ENCODE assay signal across 8 cellular contexts in the genomic region with DNA sequence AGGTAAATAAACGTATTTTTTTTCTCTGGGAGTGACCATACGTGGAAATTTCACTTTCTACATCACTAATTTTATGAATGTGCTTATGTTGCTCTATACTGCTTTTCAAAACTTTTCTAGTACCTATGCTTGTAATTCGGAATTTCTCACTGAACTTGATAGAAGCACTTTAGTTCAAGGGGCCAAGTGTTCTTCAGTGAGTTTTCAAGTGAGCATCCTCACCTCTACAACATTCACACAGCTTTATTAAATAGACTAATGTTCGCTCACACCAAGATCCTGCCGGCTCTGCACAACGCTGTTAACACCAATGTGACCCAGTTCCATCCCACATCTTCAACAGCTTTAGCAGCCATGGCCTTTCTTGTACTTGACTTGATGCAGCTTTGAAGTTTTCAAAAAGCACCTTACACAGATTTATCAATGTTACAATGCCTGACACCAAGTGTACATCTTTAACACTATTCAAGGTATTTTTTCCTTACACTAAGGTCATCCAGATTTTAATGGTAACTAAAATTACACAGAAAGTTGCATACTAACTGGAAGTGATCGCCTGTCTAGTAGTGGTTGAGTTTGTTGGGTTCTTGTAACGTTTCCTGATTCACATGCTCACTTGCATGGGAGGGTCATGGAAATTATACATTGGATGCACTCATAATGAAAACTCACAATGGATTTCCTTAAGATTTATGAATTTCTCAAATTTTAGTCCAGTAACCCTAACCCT. TPM values are rescaled to one million over a fixed set of nuclear protein-coding genes. Genes with fewer than 3 reads are reported as not detected.
DNase-seq lines count a peak whose midpoint lies in the region; ATAC-seq and TF ChIP-seq lines count a peak whose summit lies in the region.

No MANE protein-coding gene starts in this region.

- TF ChIP-seq CTCF in nephron (IDR thresholded peaks at IDR 0.05; ENCODE audit: unreplicated experiment in 3 of 3), result no peak
- no peak for TF ChIP-seq CTCF in GM13976 (IDR thresholded peaks at IDR 0.05; ENCODE audit: borderline replicate concordance, control extremely low read depth, extremely low read depth, insufficient read depth, missing control alignments)

- peak overlapping the region; percentile 10 for H3K27ac ChIP-seq in CD4-positive, CD25-positive, alpha-beta regulatory T cell (ENCODE audit: insufficient read depth, low read length, poor library complexity, severe bottlenecking)

- H3K4me1 ChIP-seq in CD4-positive, CD25-positive, alpha-beta regulatory T cell (ENCODE audit: control insufficient read depth, insufficient read depth, low read length, poor library complexity, severe bottlenecking), result peaks cover 30% of the 10 kb centered on the region

- H3K4me3 ChIP-seq in CD4-positive, CD25-positive, alpha-beta regulatory T cell (ENCODE audit: low read depth, low read length), result peak overlapping the region; percentile 67

- no peaks in the 10 kb centered on the region for H3K27me3 ChIP-seq in CD4-positive, CD25-positive, alpha-beta regulatory T cell (ENCODE audit: control insufficient read depth, insufficient read depth, low read length)

- DNase-seq in CD4-positive, CD25-positive, alpha-beta regulatory T cell, result no peak
- DNase-seq in NAMALWA (ENCODE audit: low spot score), result peak; percentile 63
- no peak for DNase-seq in left lobe of liver (ENCODE audit: low spot score)
- no peak for DNase-seq in HuH-7.5 (ENCODE audit: low spot score)
- no peak for DNase-seq in GM13976 (ENCODE audit: low spot score)

- peak overlapping the region; percentile 24 to 80 (median 48) for H3K4me3 Mint-ChIP-seq in CD4-positive, CD25-positive, alpha-beta regulatory T cell
- H3K4me3 Mint-ChIP-seq in dendritic cell treated with granulocyte-macrophage colony-stimulating factor and Interleukin-4, amounts not matched to agents 40 ng/mL and 50 ng/mL, for 4 days, result peak overlapping the region; percentile 78
- peak overlapping the region; percentile 62 to 71 (median 65) for H3K4me3 Mint-ChIP-seq in nephron

- H3K4me1 Mint-ChIP-seq in CD4-positive, CD25-positive, alpha-beta regulatory T cell, result peaks cover 25 to 53% (median 45%) of the 10 kb centered on the region in 4 donors
- H3K4me1 Mint-ChIP-seq in dendritic cell treated with granulocyte-macrophage colony-stimulating factor and Interleukin-4, amounts not matched to agents 40 ng/mL and 50 ng/mL, for 4 days (ENCODE audit: low read depth), result peaks cover 46% of the 10 kb centered on the region
- peaks cover 56% of the 10 kb centered on the region for H3K4me1 Mint-ChIP-seq in nephron

- peak overlapping the region in 1 of 3 donors; percentile 12 for H3K27ac Mint-ChIP-seq in CD4-positive, CD25-positive, alpha-beta regulatory T cell
- peak overlapping the region; percentile 35 for H3K27ac Mint-ChIP-seq in dendritic cell treated with granulocyte-macrophage colony-stimulating factor and Interleukin-4, amounts not matched to agents 40 ng/mL and 50 ng/mL, for 4 days
- peak overlapping the region in 2 of 3 experiments; percentile 41 to 54 for H3K27ac Mint-ChIP-seq in nephron

- no peaks in the 10 kb centered on the region for H3K9me3 ChIP-seq in CD4-positive, CD25-positive, alpha-beta regulatory T cell (ENCODE audit: control insufficient read depth in 2 of 2, low read length in 2 of 2)

- peaks cover 23% of the 10 kb centered on the region for H3K36me3 ChIP-seq in CD4-positive, CD25-positive, alpha-beta regulatory T cell (ENCODE audit: control insufficient read depth, insufficient read depth, low read length)

- H3K36me3 Mint-ChIP-seq in CD4-positive, CD25-positive, alpha-beta regulatory T cell, result peaks cover 31% of the 10 kb centered on the region
- peaks cover 53% of the 10 kb centered on the region for H3K36me3 Mint-ChIP-seq in dendritic cell treated with granulocyte-macrophage colony-stimulating factor and Interleukin-4, amounts not matched to agents 40 ng/mL and 50 ng/mL, for 4 days (ENCODE audit: low read depth)
- peaks cover 47% of the 10 kb centered on the region for H3K36me3 Mint-ChIP-seq in nephron (ENCODE audit: low read depth)

- intact Hi-C loops in dendritic cell treated with granulocyte-macrophage colony-stimulating factor and Interleukin-4, amounts not matched to agents 40 ng/mL and 50 ng/mL, for 4 days (cut with micrococcal nuclease), result loop anchor here (5.0 to 10.0 kb wide), 2 partner anchors 32 to 135 kb away; no protein-coding TSS in a partner anchor

- peaks cover 0 to 9% (median 0%) of the 10 kb centered on the region in 7 donors for H3K9me3 Mint-ChIP-seq in CD4-positive, CD25-positive, alpha-beta regulatory T cell
- no peaks in the 10 kb centered on the region for H3K9me3 Mint-ChIP-seq in dendritic cell treated with granulocyte-macrophage colony-stimulating factor and Interleukin-4, amounts not matched to agents 40 ng/mL and 50 ng/mL, for 4 days
- peaks cover 2% of the 10 kb centered on the region for H3K9me3 Mint-ChIP-seq in nephron

- in situ Hi-C loops in GM13976 (cut with MboI; ENCODE audit: low sequenced_read_pairs, unreplicated experiment), result no loop called here

- H3K27me3 Mint-ChIP-seq in CD4-positive, CD25-positive, alpha-beta regulatory T cell, result peaks cover 20% of the 10 kb centered on the region
- H3K27me3 Mint-ChIP-seq in dendritic cell treated with granulocyte-macrophage colony-stimulating factor and Interleukin-4, amounts not matched to agents 40 ng/mL and 50 ng/mL, for 4 days, result no peaks in the 10 kb centered on the region
- peaks cover 5% of the 10 kb centered on the region for H3K27me3 Mint-ChIP-seq in nephron (ENCODE audit: low read depth)

- no peak for ATAC-seq in CD4-positive, CD25-positive, alpha-beta regulatory T cell (ENCODE audit: low read depth in 2 of 2)
- ATAC-seq in GM18867 (IDR thresholded peaks at IDR 0.05; ENCODE audit: unreplicated experiment) (no peak), left lobe of liver (no peak)

RNA-seq across cellular contexts. Expression of a gene that starts 4.5 kb away (rescaled TPM):
- 2,012 TPM for total RNA-seq in CD4-positive, CD25-positive, alpha-beta regulatory T cell
- polyA plus RNA-seq in CD4-positive, CD25-positive, alpha-beta regulatory T cell, result 1,000 to 10,000 TPM; 1,179 to 1,557 (median 1,450) TPM
- total RNA-seq in left lobe of liver, result 436 TPM

RNA-seq across cellular contexts. Expression of a gene that starts 46.3 kb away (rescaled TPM):
- total RNA-seq in CD4-positive, CD25-positive, alpha-beta regulatory T cell, result 1.2 TPM
- polyA plus RNA-seq in CD4-positive, CD25-positive, alpha-beta regulatory T cell, result under 1 TPM; 0.52 to 0.81 (median 0.69) TPM
- 170 TPM for total RNA-seq in left lobe of liver

Comparison
In these comparisons a context has a peak if more than half of its experiments do, and no peak if none do; other contexts are left out.
1. RNA of a gene that starts 46.3 kb away (total RNA-seq): 170 TPM in left lobe of liver (single experiment); 1.2 TPM in CD4-positive, CD25-positive, alpha-beta regulatory T cell (single experiment); every median in the first group is over 10 times any median in the second.
2. Peak in every context shown above with its lines, with median percentiles within 50 percentile points of each other: H3K4me3 Mint-ChIP-seq.